ENCODE assay signal across 9 cellular contexts in the genomic region with DNA sequence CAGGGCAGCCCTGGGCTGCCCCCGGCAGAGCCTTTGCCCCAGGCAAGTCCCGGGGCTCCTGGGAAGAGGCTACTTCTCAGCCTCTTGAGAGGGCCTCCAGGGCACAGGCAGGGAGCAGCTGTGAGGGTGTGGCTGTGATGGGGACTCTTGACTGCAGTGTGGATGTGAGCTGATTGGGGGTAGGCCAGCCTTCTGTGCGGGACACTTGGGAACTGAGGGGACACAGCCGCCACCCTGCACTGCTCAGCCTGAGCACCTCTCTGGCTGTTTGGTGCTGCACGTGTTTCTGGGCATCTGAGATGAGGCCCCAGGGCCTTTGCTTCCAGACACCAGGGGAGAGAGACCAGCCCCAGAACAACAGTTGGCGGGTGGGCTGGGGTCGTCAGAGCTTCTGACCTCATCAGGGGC.
DNase-seq lines count a peak whose midpoint lies in the region; ATAC-seq and TF ChIP-seq lines count a peak whose summit lies in the region.
"Had no signal": no experiment of that assay in that cellular context is flagged by ENCODE, and none has a peak within 500 bp of the region (broad histone marks: within the 10 kb centered on the region; RNA-seq: fewer than 3 reads in every experiment).

No MANE protein-coding gene starts in this region.

- H3K27ac ChIP-seq in coronary artery: peak overlapping the region; percentile 74 to 80
- H3K27ac ChIP-seq: C4-2B had no signal

- H3K9me3 Mint-ChIP-seq in T-helper 2 cell treated with Interferon-gamma antibody and Interleukin-4, amounts not matched to agents 5 μg/mL and 100 μg/mL, for 36 hours: no peaks in the 10 kb centered on the region

- H3K36me3 Mint-ChIP-seq in T-helper 2 cell treated with Interferon-gamma antibody and Interleukin-4, amounts not matched to agents 5 μg/mL and 100 μg/mL, for 36 hours (ENCODE audit: low read depth): peaks cover 16% of the 10 kb centered on the region

- intact Hi-C loops in sciatic nerve (cut with DNase I): loop anchor here (10.0 kb wide), 1 partner anchor 55 kb away; no protein-coding TSS in a partner anchor

- peak; percentile 22 for DNase-seq in T-helper 2 cell treated with Interferon-gamma antibody and Interleukin-4, amounts not matched to agents 5 μg/mL and 100 μg/mL, for 36 hours (ENCODE audit: low spot score)
- DNase-seq in T-helper 2 cell (no peak), coronary artery (ENCODE audit: low spot score) (no peak), sciatic nerve (ENCODE audit: low spot score) (no peak), NCI-H1048 (lab: John Stamatoyannopoulos, UW) (no peak), DMS 273 (lab: John Stamatoyannopoulos, UW; ENCODE audit: unreplicated experiment) (no peak), NCI-H1417 (lab: John Stamatoyannopoulos, UW) (no peak)
- DNase-seq in Jurkat, Clone E6-1 (ENCODE audit: low read depth, low spot score): no peak

- TF ChIP-seq CTCF in coronary artery (IDR thresholded peaks at IDR 0.05): no peak

- peak overlapping the region; percentile 97 for H3K27ac Mint-ChIP-seq in T-helper 2 cell treated with Interferon-gamma antibody and Interleukin-4, amounts not matched to agents 5 μg/mL and 100 μg/mL, for 36 hours

- H3K4me3 ChIP-seq in Jurkat, Clone E6-1 (ENCODE audit: low read length): peak overlapping the region; percentile 15
- peak overlapping the region; percentile 64 for H3K4me3 ChIP-seq in coronary artery

- no peaks in the 10 kb centered on the region for H3K27me3 Mint-ChIP-seq in T-helper 2 cell treated with Interferon-gamma antibody and Interleukin-4, amounts not matched to agents 5 μg/mL and 100 μg/mL, for 36 hours (ENCODE audit: low read depth)

- H3K4me1 Mint-ChIP-seq in T-helper 2 cell treated with Interferon-gamma antibody and Interleukin-4, amounts not matched to agents 5 μg/mL and 100 μg/mL, for 36 hours (ENCODE audit: low read depth): peaks cover 46% of the 10 kb centered on the region

- ATAC-seq in sciatic nerve: peak; percentile 41

- H3K4me3 Mint-ChIP-seq in T-helper 2 cell treated with Interferon-gamma antibody and Interleukin-4, amounts not matched to agents 5 μg/mL and 100 μg/mL, for 36 hours: peak overlapping the region; percentile 90
